Comparison of ENCODE assay signal across 22 cellular contexts in the genomic region with DNA sequence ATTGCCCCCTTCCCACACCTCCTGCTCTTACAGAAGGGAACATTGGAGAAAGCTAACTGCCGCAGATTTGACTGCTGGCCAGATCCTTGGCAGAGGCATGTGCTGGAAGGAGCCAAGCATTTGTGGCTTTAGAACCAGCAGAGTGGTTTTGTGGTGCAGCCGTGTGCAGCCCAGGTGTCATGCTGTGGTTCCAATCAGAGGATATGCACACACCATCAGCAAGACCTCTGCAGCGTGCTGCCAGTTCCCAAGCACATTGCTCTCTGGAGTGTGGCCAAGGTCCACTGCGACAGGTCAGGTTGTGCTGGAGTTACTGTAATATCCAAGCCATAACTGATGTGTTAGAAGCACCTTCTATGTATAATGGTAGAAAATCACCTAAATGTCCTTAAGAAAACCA.
A peak's percentile ranks its signal among the peaks of the same experiment; 100 is the strongest.
DNase-seq lines count a peak whose midpoint lies in the region; FAIRE-seq and TF ChIP-seq lines count a peak whose summit lies in the region.
"Had no signal": no experiment of that assay in that cellular context is flagged by ENCODE, and none has a peak within 500 bp of the region (broad histone marks: within the 10 kb centered on the region; RNA-seq: fewer than 3 reads in every experiment).

No MANE protein-coding gene starts in this region.

- H3K27me3 ChIP-seq in cardiac muscle cell = no peaks in the 10 kb centered on the region
- H3K27me3 ChIP-seq in left ventricle myocardium inferior (ENCODE audit: low read depth) = peaks cover 6% of the 10 kb centered on the region
- H3K27me3 ChIP-seq: upper lobe of left lung had no signal

- no peak overlapping the region for H3K4me3 ChIP-seq in cardiac muscle cell
- no peak overlapping the region for H3K4me3 ChIP-seq in left ventricle myocardium inferior
- H3K4me3 ChIP-seq in fibroblast of mammary gland (ENCODE audit: control insufficient read depth, low read depth, low read length) = no peak overlapping the region
- H3K4me3 ChIP-seq: HAP-1, mucosa of descending colon, upper lobe of left lung had no signal

- H3K4me3 Mint-ChIP-seq in activated T-helper 1 cell treated with anti-CD3 and anti-CD28 coated beads, Interleukin-12 subunit alpha, Interleukin-12 subunit beta, Interleukin-2, Interleukin-4 antibody, amounts not matched to agents 30 ng/mL and 10 ng/mL and 1 ng/mL, durations not matched to agents 14 hours and 24 hours and 36 hours = no peak overlapping the region
- H3K4me3 Mint-ChIP-seq: stimulated activated naive CD8-positive, alpha-beta T cell treated with anti-CD3 and anti-CD28 coated beads, Interleukin-15, amount 100 ng/mL, for 72 hours; T-cell had no signal

- H3K9me3 Mint-ChIP-seq in activated T-helper 1 cell treated with anti-CD3 and anti-CD28 coated beads, Interleukin-12 subunit alpha, Interleukin-12 subunit beta, Interleukin-2, Interleukin-4 antibody, amounts not matched to agents 30 ng/mL and 10 ng/mL and 1 ng/mL, durations not matched to agents 14 hours and 24 hours and 36 hours = no peaks in the 10 kb centered on the region
- H3K9me3 Mint-ChIP-seq: activated naive CD4-positive, alpha-beta T cell treated with anti-CD3 and anti-CD28 coated beads, Interleukin-2, amount 50 U/mL, for 72 hours; stimulated activated naive CD8-positive, alpha-beta T cell treated with anti-CD3 and anti-CD28 coated beads, Interleukin-15, amount 100 ng/mL, for 72 hours had no signal

- TF ChIP-seq CTCF in cardiac muscle cell (IDR thresholded peaks at IDR 0.05; ENCODE audit: low read depth, low read length) (no peak), left ventricle myocardium inferior (IDR thresholded peaks at IDR 0.05; ENCODE audit: borderline replicate concordance) (no peak), fibroblast of mammary gland (conservative IDR thresholded peaks at IDR 0.05; ENCODE audit: control insufficient read depth, insufficient read depth, low read depth, low read length) (no peak)

- DNase-seq in cardiac muscle cell (ENCODE audit: low read depth in 1 of 2, low spot score in 1 of 2) (peak in 1 of 2 donors; percentile 8), left ventricle myocardium inferior (no peak), RCC 7860 (ENCODE audit: low spot score) (peak; percentile 39), fibroblast of mammary gland (ENCODE audit: low read depth) (peak; percentile 51), DMS79 treated with DMSO at 0.1 percent for 48 hours (lab: John Stamatoyannopoulos, UW) (no peak), NK-92 (lab: John Stamatoyannopoulos, UW; ENCODE audit: unreplicated experiment) (no peak), SIG-M5 (lab: John Stamatoyannopoulos, UW) (no peak)
- DNase-seq in activated T-helper 1 cell treated with anti-CD3 and anti-CD28 coated beads, Interleukin-12 subunit alpha, Interleukin-12 subunit beta, Interleukin-2, Interleukin-4 antibody, amounts not matched to agents 30 ng/mL and 10 ng/mL and 1 ng/mL, durations not matched to agents 14 hours and 24 hours and 36 hours (ENCODE audit: low spot score) = no peak
- DNase-seq: activated CD4-positive, alpha-beta T cell treated with anti-CD3 and anti-CD28 coated beads, Interleukin-2, amount 50 U/mL, for 48 hours; DMS53; effector CD8-positive, alpha-beta T cell; Kasumi-1; kidney; mucosa of descending colon; NCI-H1694; OCI-M1; stimulated activated CD4-positive, alpha-beta T cell treated with anti-CD3 and anti-CD28 coated beads, Interleukin-1b, Interleukin-23, amount 100 ng/mL, for 48 hours; stimulated activated naive CD8-positive, alpha-beta T cell treated with anti-CD3 and anti-CD28 coated beads, Interleukin-15, amount 100 ng/mL, for 72 hours; T-cell; upper lobe of left lung had no signal

- H3K4me1 ChIP-seq in cardiac muscle cell (ENCODE audit: low read depth) (peaks cover 34% of the 10 kb centered on the region), left ventricle myocardium inferior (peaks cover 3% of the 10 kb centered on the region)
- H3K4me1 ChIP-seq: upper lobe of left lung had no signal

- intact Hi-C loops in left ventricle myocardium inferior (cut with micrococcal nuclease) = no loop called here
- intact Hi-C loops in activated T-helper 1 cell treated with anti-CD3 and anti-CD28 coated beads, Interleukin-12 subunit alpha, Interleukin-12 subunit beta, Interleukin-2, Interleukin-4 antibody, amounts not matched to agents 30 ng/mL and 10 ng/mL and 1 ng/mL, durations not matched to agents 14 hours and 24 hours and 36 hours (cut with micrococcal nuclease) = no loop called here

- H3K36me3 ChIP-seq in cardiac muscle cell = no peaks in the 10 kb centered on the region
- H3K36me3 ChIP-seq in left ventricle myocardium inferior = no peaks in the 10 kb centered on the region
- H3K36me3 ChIP-seq: HAP-1, upper lobe of left lung had no signal

- H3K27me3 Mint-ChIP-seq in activated T-helper 1 cell treated with anti-CD3 and anti-CD28 coated beads, Interleukin-12 subunit alpha, Interleukin-12 subunit beta, Interleukin-2, Interleukin-4 antibody, amounts not matched to agents 30 ng/mL and 10 ng/mL and 1 ng/mL, durations not matched to agents 14 hours and 24 hours and 36 hours (ENCODE audit: insufficient read depth) = no peaks in the 10 kb centered on the region

- H3K27ac ChIP-seq in cardiac muscle cell (peak overlapping the region; percentile 26), left ventricle myocardium inferior (replicated peaks) (no peak overlapping the region)
- H3K27ac ChIP-seq: upper lobe of left lung had no signal

- H3K9me3 ChIP-seq in cardiac muscle cell (ENCODE audit: low read depth) (no peaks in the 10 kb centered on the region), left ventricle myocardium inferior (replicated peaks) (no peaks in the 10 kb centered on the region)
- H3K9me3 ChIP-seq: HAP-1, mucosa of descending colon, upper lobe of left lung had no signal

- peak; percentile 10 for FAIRE-seq in RCC 7860 (lab: Jason Lieb, UNC)
- FAIRE-seq: kidney had no signal

- H3K36me3 Mint-ChIP-seq in activated T-helper 1 cell treated with anti-CD3 and anti-CD28 coated beads, Interleukin-12 subunit alpha, Interleukin-12 subunit beta, Interleukin-2, Interleukin-4 antibody, amounts not matched to agents 30 ng/mL and 10 ng/mL and 1 ng/mL, durations not matched to agents 14 hours and 24 hours and 36 hours (ENCODE audit: low read depth) = no peaks in the 10 kb centered on the region
- H3K36me3 Mint-ChIP-seq: activated naive CD4-positive, alpha-beta T cell treated with anti-CD3 and anti-CD28 coated beads, Interleukin-2, amount 50 U/mL, for 72 hours; T-cell had no signal

- H3K27ac Mint-ChIP-seq in activated T-helper 1 cell treated with anti-CD3 and anti-CD28 coated beads, Interleukin-12 subunit alpha, Interleukin-12 subunit beta, Interleukin-2, Interleukin-4 antibody, amounts not matched to agents 30 ng/mL and 10 ng/mL and 1 ng/mL, durations not matched to agents 14 hours and 24 hours and 36 hours = no peak overlapping the region
- H3K27ac Mint-ChIP-seq: activated naive CD4-positive, alpha-beta T cell treated with anti-CD3 and anti-CD28 coated beads, Interleukin-2, amount 50 U/mL, for 72 hours; stimulated activated naive CD8-positive, alpha-beta T cell treated with anti-CD3 and anti-CD28 coated beads, Interleukin-15, amount 100 ng/mL, for 72 hours; T-cell had no signal

- H3K4me1 Mint-ChIP-seq in activated T-helper 1 cell treated with anti-CD3 and anti-CD28 coated beads, Interleukin-12 subunit alpha, Interleukin-12 subunit beta, Interleukin-2, Interleukin-4 antibody, amounts not matched to agents 30 ng/mL and 10 ng/mL and 1 ng/mL, durations not matched to agents 14 hours and 24 hours and 36 hours (ENCODE audit: low read depth) = no peaks in the 10 kb centered on the region
- H3K4me1 Mint-ChIP-seq: stimulated activated naive CD8-positive, alpha-beta T cell treated with anti-CD3 and anti-CD28 coated beads, Interleukin-15, amount 100 ng/mL, for 72 hours; T-cell had no signal

Comparison
In these comparisons a context has a peak if more than half of its experiments do, and no peak if none do; other contexts are left out.
1. DNase-seq: peak in RCC 7860 (single experiment) and fibroblast of mammary gland (single experiment); none in left ventricle myocardium inferior (single experiment), activated T-helper 1 cell treated with anti-CD3 and anti-CD28 coated beads, Interleukin-12 subunit alpha, Interleukin-12 subunit beta, Interleukin-2, Interleukin-4 antibody, amounts not matched to agents 30 ng/mL and 10 ng/mL and 1 ng/mL, durations not matched to agents 14 hours and 24 hours and 36 hours (single experiment), DMS79 treated with DMSO at 0.1 percent for 48 hours (single experiment), NK-92 (single experiment) and SIG-M5 (single experiment).